Comparison of ENCODE assay signal across 8 cellular contexts in genomic region chr16:74998481-74999207, GRCh38. TPM values are rescaled to one million over a fixed set of nuclear protein-coding genes. Genes with fewer than 3 reads are reported as not detected.
DNase-seq lines count a peak whose midpoint lies in the region; ATAC-seq and TF ChIP-seq lines count a peak whose summit lies in the region.

ZNRF1 (plus strand) TSS chr16:74999024; CDS start chr16:74999672, 648 bp downstream.

- H3F3A ChIP-seq in neural cell (ENCODE audit: insufficient read depth, low read length, poor library complexity, severe bottlenecking): peaks cover 4% of the 10 kb centered on the region

- H3K36me3 ChIP-seq in HUES6 (ENCODE audit: control insufficient read depth, insufficient read depth, low read length) (no peaks in the 10 kb centered on the region), neural cell (ENCODE audit: insufficient read depth, low read length) (peaks cover 1% of the 10 kb centered on the region), stomach (peaks cover 0 to 6% (median 0%) of the 10 kb centered on the region in 4 donors)

- H3K4me2 ChIP-seq in neural cell (ENCODE audit: low read length): peak within 1 kb of the TSS; percentile 4

- TF ChIP-seq POLR2A in stomach (IDR thresholded peaks at IDR 0.05): no peak

- peak; percentile 74 for TF ChIP-seq CTCF in RWPE1 (conservative IDR thresholded peaks at IDR 0.05; ENCODE audit: low read depth)
- peak; percentile 57 for TF ChIP-seq CTCF in neural cell (IDR thresholded peaks at IDR 0.05; ENCODE audit: poor library complexity, severe bottlenecking)
- TF ChIP-seq CTCF in stomach (IDR thresholded peaks at IDR 0.05): peak in 5 of 7 experiments; percentile 55 to 85 (median 80)

- no peaks in the 10 kb centered on the region for H3K9me3 ChIP-seq in HUES6 (ENCODE audit: control insufficient read depth, insufficient read depth, low read depth, low read length)
- no peaks in the 10 kb centered on the region for H3K9me3 ChIP-seq in neural cell (ENCODE audit: low read length)
- no peaks in the 10 kb centered on the region for H3K9me3 ChIP-seq in stomach

- peaks cover 9% of the 10 kb centered on the region for H3K27me3 ChIP-seq in HUES6 (ENCODE audit: control insufficient read depth, insufficient read depth, low read length)
- no peaks in the 10 kb centered on the region for H3K27me3 ChIP-seq in neural cell (ENCODE audit: insufficient read depth, low read depth, low read length)
- no peaks in the 10 kb centered on the region for H3K27me3 ChIP-seq in stomach

- peak within 1 kb of the TSS; percentile 45 for H2AFZ ChIP-seq in neural cell (ENCODE audit: low read depth, low read length)

- H3K9me2 ChIP-seq in neural cell (ENCODE audit: insufficient read depth, low read length): no peaks in the 10 kb centered on the region

- POLR2A ChIA-PET in RWPE1 (lab: Yijun Ruan, JAX; ENCODE audit: low non-redundant PET): interaction anchor here (0.5 to 1.0 kb wide), 3 partner anchors 112 to 171 kb away, joined by 3 read pairs; no protein-coding TSS in a partner anchor

- intact Hi-C loops in stomach (cut with DNase I; ENCODE audit: low total_unique reads): loop anchor here (5.0 kb wide), 1 partner anchor 114 kb away; no protein-coding TSS in a partner anchor

- H3K79me2 ChIP-seq in neural cell (replicated peaks; ENCODE audit: insufficient read depth, low read length): peaks cover 45% of the 10 kb centered on the region

- 0 to 1% (median 0%) methylated on average over 20 to 71 of the region's 71 CpGs for WGBS in stomach, 5 donors

- H3K4me1 ChIP-seq in HUES6 (ENCODE audit: control insufficient read depth, insufficient read depth, low read length) (peaks cover 20% of the 10 kb centered on the region), stomach (peaks cover 29 to 51% (median 43%) of the 10 kb centered on the region in 4 donors)

- no peak for TF ChIP-seq RAD21 in neural cell (conservative IDR thresholded peaks at IDR 0.05)

- CTCF ChIA-PET in RWPE1 (lab: Yijun Ruan, JAX): interaction anchor here (0.6 to 3.6 kb wide), 21 partner anchors 11 to 1153 kb away, joined by 3 to 71 read pairs (median 3); partner anchors contain the start of genes LDHD and MLKL

- peak; percentile 65 for ATAC-seq in GM21381 (IDR thresholded peaks at IDR 0.05; ENCODE audit: unreplicated experiment)

- H4K20me1 ChIP-seq in neural cell (ENCODE audit: insufficient read depth): peaks cover 38% of the 10 kb centered on the region

- peak within 1 kb of the TSS; percentile 61 for H3K4me3 ChIP-seq in HUES6 (ENCODE audit: low read depth, low read length)
- H3K4me3 ChIP-seq in neural cell (ENCODE audit: low read length): peak within 1 kb of the TSS; percentile 98
- peak within 1 kb of the TSS; percentile 94 to 98 (median 95) for H3K4me3 ChIP-seq in stomach

- peak within 1 kb of the TSS; percentile 74 for H3K9ac ChIP-seq in HUES6 (ENCODE audit: low read length)
- H3K9ac ChIP-seq in neural cell (ENCODE audit: low read length): peak within 1 kb of the TSS; percentile 92

- peak within 1 kb of the TSS; percentile 77; the same call in 1 of the 2 replicates for H3K27ac ChIP-seq in HUES6 (ENCODE audit: low read depth, low read length)
- H3K27ac ChIP-seq in RWPE1: peak within 1 kb of the TSS; percentile 83
- peak within 1 kb of the TSS; percentile 88 for H3K27ac ChIP-seq in neural cell (ENCODE audit: low read length)
- H3K27ac ChIP-seq in stomach: peak within 1 kb of the TSS; percentile 85 to 94 (median 89)

- DNase-seq in DMS114 treated with DMSO at 0.1 percent for 48 hours (lab: John Stamatoyannopoulos, UW; ENCODE audit: unreplicated experiment) (peak; percentile 47), RWPE1 (ENCODE audit: low spot score) (peak; percentile 86), fibroblast of the conjunctiva (ENCODE audit: low read depth) (peak; percentile 57), stomach (peak; percentile 86)
- peak; percentile 74 for DNase-seq in activated T-helper 9 cell treated with anti-CD3 and anti-CD28 coated beads, Interleukin-2, amount 50 U/mL, for 16 hours (ENCODE audit: low read depth)

- TF ChIP-seq EP300 in neural cell (conservative IDR thresholded peaks at IDR 0.05; ENCODE audit: poor library complexity, severe bottlenecking) (no peak), stomach (IDR thresholded peaks at IDR 0.05) (no peak)

TF ChIP-seq in neural cell, 6 proteins besides CTCF, POLR2A, EP300 and RAD21:
- TF ChIP-seq SMC3 (conservative IDR thresholded peaks at IDR 0.05; ENCODE audit: poor library complexity) (peak; percentile 50), TAF1 (IDR thresholded peaks at IDR 0.05; ENCODE audit: low read depth) (no peak), POLR2AphosphoS5 (IDR thresholded peaks at IDR 0.05) (peak; percentile 84)

RNA-seq across cellular contexts. Expression of gene ZNRF1, which starts in this region (rescaled TPM):
- polyA plus RNA-seq in neural cell (31.6 and 33.3 TPM in 2 replicates), stomach (10 to 100 TPM in 2 of 3 donors, 1 to 10 TPM in 1; 9.7 to 14.2 (median 13.8) TPM)
- polyA minus RNA-seq in neural cell: 55.3 and 66.1 TPM in 2 replicates
- total RNA-seq in stomach: 10 to 100 TPM in 4 of 5 donors, 1 to 10 TPM in 1; 8.8 to 40.1 (median 18.7) TPM

Comparison
In these comparisons a context has a peak if more than half of its experiments do, and no peak if none do; other contexts are left out.
1. Peak in every context shown above with its lines: DNase-seq, ATAC-seq, H3K4me3 ChIP-seq and H3K27ac ChIP-seq.